Comparison of ENCODE assay signal across 27 cellular contexts in the genomic region with DNA sequence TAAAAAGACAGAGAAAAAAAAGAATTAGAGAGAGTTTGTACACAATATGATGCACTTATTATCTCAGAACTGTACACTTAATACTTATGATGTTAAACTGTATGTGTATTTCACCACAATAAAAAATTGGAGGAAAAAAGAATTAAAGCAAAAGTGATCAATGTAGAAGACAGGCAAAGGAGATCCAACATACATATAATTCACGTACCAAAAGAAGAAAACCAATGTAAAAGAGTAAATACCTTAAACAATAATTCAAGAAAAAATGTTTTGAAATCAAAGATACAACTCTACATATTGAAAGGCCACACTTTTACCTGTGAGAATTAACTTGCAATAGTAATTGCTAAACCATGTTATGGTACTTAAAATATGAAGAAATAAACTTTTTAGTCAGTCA.
"Had no signal": no experiment of that assay in that cellular context is flagged by ENCODE, and none has a peak within 500 bp of the region (broad histone marks: within the 10 kb centered on the region; RNA-seq: fewer than 3 reads in every experiment).

No MANE protein-coding gene starts in this region.

- H3K27ac ChIP-seq: stomach, suprapubic skin, testis, thoracic aorta, thyroid gland, tibial artery, tibial nerve, transverse colon, upper lobe of left lung, upper lobe of right lung, uterus, vagina had no signal

- DNase-seq: stimulated activated CD4-positive, alpha-beta T cell treated with anti-CD3 and anti-CD28 coated beads, Interleukin-2, amount 100 ng/mL, for 48 hours; stimulated activated CD4-positive, alpha-beta T cell treated with anti-CD3 and anti-CD28 coated beads, Interleukin-4, amount 100 ng/mL, for 1 hour; stimulated activated CD4-positive, alpha-beta T cell treated with anti-CD3 and anti-CD28 coated beads, Interleukin-4, amount 100 ng/mL, for 24 hours; stimulated activated CD4-positive, alpha-beta T cell treated with anti-CD3 and anti-CD28 coated beads, Interleukin-4, amount 100 ng/mL, for 4 hours; stimulated activated CD8-positive, alpha-beta memory T cell treated with anti-CD3 and anti-CD28 coated beads, Interleukin-4, amount 100 ng/mL, for 48 hours; stimulated activated naive B cell treated with anti-CD40 and anti-IgM and Interleukin-4, amounts not matched to agents 10 μg/mL and 1 μg/mL and 100 μg/mL, for 72 hours; stimulated activated naive CD4-positive, alpha-beta T cell; stimulated activated naive CD4-positive, alpha-beta T cell treated with Interleukin-2 at 50 U/mL for 16 hours; stimulated activated naive CD8-positive, alpha-beta T cell treated with anti-CD3 and anti-CD28 coated beads, Interleukin-15, amount 100 ng/mL, for 72 hours; stimulated activated naive CD8-positive, alpha-beta T cell treated with anti-CD3 and anti-CD28 coated beads, Interleukin-15, Interleukin-2, amounts not matched to agents 100 U/mL and 50 U/mL, for 24 hours; stomach; substantia nigra; testis; thyroid gland; tibial artery; transverse colon; trophoblast cell; upper lobe of left lung; upper lobe of right lung; uterus had no signal

- H3K36me3 ChIP-seq: stomach, suprapubic skin, thoracic aorta, thyroid gland, tibial artery, tibial nerve, transverse colon, upper lobe of left lung, upper lobe of right lung, uterus, vagina had no signal

- H3K27me3 ChIP-seq: suprapubic skin, testis, thyroid gland, tibial nerve, transverse colon, upper lobe of left lung, upper lobe of right lung, uterus, vagina had no signal

- ATAC-seq: stimulated activated effector memory CD8-positive, alpha-beta T cell treated with anti-CD3 and anti-CD28 coated beads, Interleukin-12 subunit alpha, Interleukin-12 subunit beta, amount 100 ng/mL, for 72 hours; stimulated activated memory B cell treated with anti-CD40 and anti-IgM and Interleukin-4, amounts not matched to agents 10 μg/mL and 1 μg/mL and 100 μg/mL, for 72 hours; stimulated activated naive B cell treated with anti-CD40 and anti-IgM and Interleukin-4, amounts not matched to agents 10 μg/mL and 1 μg/mL and 100 μg/mL, for 72 hours; stimulated activated naive CD8-positive, alpha-beta T cell treated with anti-CD3 and anti-CD28 coated beads, Interleukin-15, amount 100 ng/mL, for 72 hours; stimulated activated naive CD8-positive, alpha-beta T cell treated with anti-CD3 and anti-CD28 coated beads, Interleukin-15, Interleukin-2, amounts not matched to agents 100 U/mL and 50 U/mL, for 24 hours; upper lobe of right lung had no signal

- H3K9me3 ChIP-seq: suprapubic skin, testis, thyroid gland, uterus, vagina had no signal

- FAIRE-seq: urothelium cell line had no signal

- H3K4me1 ChIP-seq: stomach, suprapubic skin, testis, thyroid gland, tibial artery, tibial nerve, transverse colon, upper lobe of left lung, upper lobe of right lung, uterus, vagina had no signal

- H3K4me3 ChIP-seq: stomach, suprapubic skin, testis, thoracic aorta, thyroid gland, tibial artery, tibial nerve, transverse colon, upper lobe of left lung, upper lobe of right lung, uterus, vagina had no signal
